ENCODE assay signal across 8 cellular contexts in the genomic region with DNA sequence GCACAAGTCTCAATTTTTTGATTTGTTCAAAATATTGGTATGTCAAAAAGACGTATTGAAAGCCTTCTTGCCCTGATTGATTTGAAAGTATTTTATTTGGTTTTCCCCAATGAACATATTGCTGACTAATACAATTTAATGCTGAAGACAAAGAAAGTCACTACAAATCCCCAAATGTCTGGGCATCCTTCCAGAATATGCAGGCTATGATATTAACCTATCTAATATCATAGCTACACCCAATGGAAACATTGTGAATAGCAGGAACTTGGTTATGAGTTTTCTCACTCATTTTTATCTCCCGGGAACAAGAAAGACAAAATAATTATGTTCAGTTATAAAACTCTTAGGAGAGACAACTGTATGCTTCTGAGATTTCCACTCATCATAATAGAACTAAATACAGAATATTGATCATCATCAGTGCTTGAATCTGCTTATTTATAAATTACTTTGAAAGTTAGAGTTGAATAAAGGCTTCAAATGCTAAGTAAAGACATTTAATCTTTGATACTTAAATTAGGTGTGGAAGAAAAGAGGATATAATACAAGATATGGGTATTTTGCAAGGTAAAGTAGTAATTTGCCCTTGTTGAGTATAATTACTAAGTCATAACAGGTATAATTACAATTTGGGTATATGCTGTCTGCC.
DNase-seq lines count a peak whose midpoint lies in the region; ATAC-seq and TF ChIP-seq lines count a peak whose summit lies in the region.

No MANE protein-coding gene starts in this region.

- DNase-seq in GM03348 (ENCODE audit: low spot score): peak; percentile 53
- DNase-seq in NCI-H524 (lab: John Stamatoyannopoulos, UW): peak; percentile 69 to 92
- DNase-seq in epithelial cell of proximal tubule (ENCODE audit: low read depth): no peak
- DNase-seq in putamen (ENCODE audit: low spot score): peak; percentile 42
- no peak for DNase-seq in GM19238 (ENCODE audit: insufficient read length, low spot score)
- DNase-seq in GM13976 (ENCODE audit: low spot score): no peak

- ATAC-seq in HG02763 (IDR thresholded peaks at IDR 0.05; ENCODE audit: unreplicated experiment) (no peak), GM21528 (IDR thresholded peaks at IDR 0.05; ENCODE audit: low FRiP score, unreplicated experiment) (no peak)

- in situ Hi-C loops in GM13976 (cut with MboI; ENCODE audit: low sequenced_read_pairs, unreplicated experiment): no loop called here

- no peak overlapping the region for H3K4me3 ChIP-seq in epithelial cell of proximal tubule (ENCODE audit: low read depth, low read length)

- peak; percentile 49 for TF ChIP-seq CTCF in epithelial cell of proximal tubule (conservative IDR thresholded peaks at IDR 0.05; ENCODE audit: low read depth, low read length)
- TF ChIP-seq CTCF in GM13976 (IDR thresholded peaks at IDR 0.05; ENCODE audit: borderline replicate concordance, control extremely low read depth, extremely low read depth, insufficient read depth, missing control alignments): no peak

Comparison
In these comparisons a context has a peak if more than half of its experiments do, and no peak if none do; other contexts are left out.
1. DNase-seq: peak in GM03348 (single experiment), NCI-H524 (2 of 2) and putamen (single experiment); none in epithelial cell of proximal tubule (single experiment), GM19238 (single experiment) and GM13976 (single experiment).